ENCODE assay signal across 1 cellular context in the genomic region with DNA sequence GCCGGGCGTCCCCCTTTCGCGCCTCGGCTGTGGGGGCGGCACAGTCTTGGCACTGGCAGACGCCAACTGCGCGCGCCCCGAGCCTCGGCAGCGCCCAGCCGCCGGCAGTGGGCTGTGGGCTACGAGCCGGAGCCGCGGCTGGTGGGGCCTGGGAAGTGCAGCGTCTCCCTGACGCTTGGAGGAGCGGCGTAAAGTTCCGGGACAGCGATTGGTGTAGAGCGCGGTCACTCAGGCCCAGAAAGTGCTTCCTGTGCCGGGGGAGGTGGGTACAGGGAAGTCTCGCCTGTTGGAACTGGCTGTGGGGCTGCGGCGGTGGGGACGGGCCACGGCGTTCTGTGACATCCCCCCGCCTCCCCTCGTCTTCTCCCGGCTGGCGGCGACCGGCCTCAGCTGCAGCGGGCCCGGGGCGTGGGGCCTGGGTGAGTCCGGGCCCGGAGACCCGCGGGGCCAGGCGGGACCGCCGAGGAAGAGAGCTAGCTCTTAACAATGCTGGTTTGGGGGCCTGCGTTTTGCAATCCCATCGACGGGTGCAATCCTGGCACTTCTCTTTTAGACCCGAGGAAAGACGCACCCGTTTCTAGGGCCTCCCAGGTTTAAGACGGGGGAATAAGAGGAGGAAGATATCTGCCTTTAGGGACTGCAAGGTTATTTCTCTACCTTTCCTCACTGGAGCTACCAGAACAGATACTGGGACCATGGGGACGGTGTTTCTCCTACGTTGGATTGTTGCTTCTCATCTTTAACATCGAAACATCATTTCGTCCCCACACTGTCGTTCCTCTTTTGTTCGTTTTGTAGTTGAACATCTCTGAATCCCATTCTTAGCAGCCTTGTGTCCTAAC.
A peak's percentile ranks its signal among the peaks of the same experiment; 100 is the strongest.
TF ChIP-seq lines count a peak whose summit lies in the region.

RWDD4 (minus strand) TSS at position 157 of the 842 bp plus-strand sequence. CDS start 233 bp downstream, outside the sequence.
TRAPPC11 (plus strand) TSS at position 265 of the 842 bp plus-strand sequence. CDS start 4,575 bp downstream, outside the sequence.

TF ChIP-seq in HEK293, 187 proteins besides CTCF, POLR2A, EP300 and RAD21 (continued from another document):
- TF ChIP-seq, protein P1, sequence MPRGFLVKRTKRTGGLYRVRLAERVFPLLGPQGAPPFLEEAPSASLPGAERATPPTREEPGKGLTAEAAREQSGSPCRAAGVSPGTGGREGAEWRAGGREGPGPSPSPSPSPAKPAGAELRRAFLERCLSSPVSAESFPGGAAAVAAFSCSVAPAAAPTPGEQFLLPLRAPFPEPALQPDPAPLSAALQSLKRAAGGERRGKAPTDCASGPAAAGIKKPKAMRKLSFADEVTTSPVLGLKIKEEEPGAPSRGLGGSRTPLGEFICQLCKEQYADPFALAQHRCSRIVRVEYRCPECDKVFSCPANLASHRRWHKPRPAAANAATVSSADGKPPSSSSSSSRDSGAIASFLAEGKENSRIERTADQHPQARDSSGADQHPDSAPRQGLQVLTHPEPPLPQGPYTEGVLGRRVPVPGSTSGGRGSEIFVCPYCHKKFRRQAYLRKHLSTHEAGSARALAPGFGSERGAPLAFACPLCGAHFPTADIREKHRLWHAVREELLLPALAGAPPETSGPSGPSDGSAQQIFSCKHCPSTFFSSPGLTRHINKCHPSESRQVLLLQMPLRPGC (tag by site-specific recombination; IDR thresholded peaks at IDR 0.05) = no peak
- no peak for TF ChIP-seq ZNF16 (tag by site-specific recombination; IDR thresholded peaks at IDR 0.05; ENCODE audit: low read depth)
- TF ChIP-seq GLIS2 (tag by site-specific recombination; IDR thresholded peaks at IDR 0.05) = peak; percentile 93
- no peak for TF ChIP-seq REST (tag by site-specific recombination; IDR thresholded peaks at IDR 0.05)
- TF ChIP-seq SCRT1 (tag by site-specific recombination; IDR thresholded peaks at IDR 0.05; ENCODE audit: borderline replicate concordance) = no peak
- no peak for TF ChIP-seq ZNF354C (tag by site-specific recombination; IDR thresholded peaks at IDR 0.05; ENCODE audit: borderline replicate concordance, low read depth)
- no peak for TF ChIP-seq ZNF239 (tag by site-specific recombination; IDR thresholded peaks at IDR 0.05)
- TF ChIP-seq ZNF133 (tag by site-specific recombination; IDR thresholded peaks at IDR 0.05) = no peak
- TF ChIP-seq ZNF433 (tag by site-specific recombination; IDR thresholded peaks at IDR 0.05; ENCODE audit: low read depth) = no peak
- no peak for TF ChIP-seq GFI1B (tag by site-specific recombination; IDR thresholded peaks at IDR 0.05)
- TF ChIP-seq ZNF747 (tag by site-specific recombination; IDR thresholded peaks at IDR 0.05) = no peak
- no peak for TF ChIP-seq ZNF664 (tag by site-specific recombination; IDR thresholded peaks at IDR 0.05)
- TF ChIP-seq SALL2 (tag by site-specific recombination; IDR thresholded peaks at IDR 0.05; ENCODE audit: borderline replicate concordance) = no peak
- no peak for TF ChIP-seq ZNF362 (tag by site-specific recombination; IDR thresholded peaks at IDR 0.05)
- no peak for TF ChIP-seq FEZF1 (tag by site-specific recombination; IDR thresholded peaks at IDR 0.05)
- no peak for TF ChIP-seq ZNF280C (tag by site-specific recombination; IDR thresholded peaks at IDR 0.05)
- no peak for TF ChIP-seq ZNF585B (tag by site-specific recombination; IDR thresholded peaks at IDR 0.05)
